ENCODE assay signal across 2 cellular contexts in genomic region chr2:173397539-173397938, GRCh38.
TF ChIP-seq lines count a peak whose summit lies in the region.

No MANE protein-coding gene starts in this region.

TF ChIP-seq in A549, 52 proteins besides CTCF, POLR2A, EP300 and RAD21:
- TF ChIP-seq CHD2 (IDR thresholded peaks at IDR 0.05; ENCODE audit: low read length, partially characterized antibody): no peak
- TF ChIP-seq ZC3H11A (IDR thresholded peaks at IDR 0.05): no peak
- TF ChIP-seq KDM5A (IDR thresholded peaks at IDR 0.05): no peak
- no peak for TF ChIP-seq NR3C1 (IDR thresholded peaks at IDR 0.05)
- peak; percentile 48; the same call in 2 of the 3 replicates for TF ChIP-seq SMC3 (IDR thresholded peaks at IDR 0.05)
- TF ChIP-seq RCOR1 (IDR thresholded peaks at IDR 0.05; ENCODE audit: low read depth, low read length): no peak
TF ChIP-seq in A549: peak in this region for 1.

TF ChIP-seq in GM12878, 131 proteins besides CTCF, POLR2A, EP300 and RAD21:
- TF ChIP-seq MEF2A (IDR thresholded peaks at IDR 0.05; ENCODE audit: insufficient read depth, low read depth, low read length) (no peak), ZNF217 (IDR thresholded peaks at IDR 0.05) (no peak), ZNF24 (IDR thresholded peaks at IDR 0.05) (no peak), SUZ12 (IDR thresholded peaks at IDR 0.05; ENCODE audit: unreplicated experiment) (no peak)
